ENCODE assay signal across 8 cellular contexts in genomic region chr2:27217173-27218121, GRCh38. TPM values are rescaled to one million over a fixed set of nuclear protein-coding genes. Genes with fewer than 3 reads are reported as not detected.
DNase-seq lines count a peak whose midpoint lies in the region; ATAC-seq and TF ChIP-seq lines count a peak whose summit lies in the region.

TSS of gene CAD (plus strand) at chr2:27217369. CDS start at chr2:27217552, 183 bp downstream.

- peaks cover 28 to 40% (median 33%) of the 10 kb centered on the region in 10 experiments for H3K4me1 ChIP-seq in BLaER1 treated with 17β-estradiol and CSF1 and Interleukin-3, amounts not matched to agents 10 nM and 100 nM

- peak within 1 kb of the TSS; percentile 76 to 96 (median 87) for H3K9ac ChIP-seq in BLaER1 treated with 17β-estradiol and CSF1 and Interleukin-3, amounts not matched to agents 10 nM and 100 nM

- no peak for TF ChIP-seq POLR2A in lower leg skin (IDR thresholded peaks at IDR 0.05)

- WGBS in lower leg skin, 2 donors: 1% methylated on average over 45 to 62 of the region's 72 CpGs

- peak within 1 kb of the TSS; percentile 68 to 85 (median 80) for H3K4me3 ChIP-seq in BLaER1 treated with 17β-estradiol and CSF1 and Interleukin-3, amounts not matched to agents 10 nM and 100 nM
- H3K4me3 ChIP-seq in lower leg skin (ENCODE audit: low read depth, poor library complexity, severe bottlenecking): peak within 1 kb of the TSS; percentile 61

- H4K20me1 ChIP-seq in BLaER1 treated with 17β-estradiol and CSF1 and Interleukin-3, amounts not matched to agents 10 nM and 100 nM: no peaks in the 10 kb centered on the region; a peak in 1 of 22 replicates

- intact Hi-C loops in lower leg skin (cut with DNase I; ENCODE audit: low total_unique reads): no loop called here

- H3K4me2 ChIP-seq in BLaER1 treated with 17β-estradiol and CSF1 and Interleukin-3, amounts not matched to agents 10 nM and 100 nM: peak within 1 kb of the TSS; percentile 86 to 98 (median 93)

- ATAC-seq in GM19324 (IDR thresholded peaks at IDR 0.05; ENCODE audit: low FRiP score, unreplicated experiment) (peak; percentile 71), HG03469 (IDR thresholded peaks at IDR 0.05; ENCODE audit: unreplicated experiment) (peak; percentile 59)

- no peak for TF ChIP-seq CTCF in lower leg skin (IDR thresholded peaks at IDR 0.05)

- H3K27me3 ChIP-seq in BLaER1 treated with 17β-estradiol and CSF1 and Interleukin-3, amounts not matched to agents 10 nM and 100 nM: no peaks in the 10 kb centered on the region

- DNase-seq in NCI-H748 treated with DMSO at 0.1 percent for 48 hours (lab: John Stamatoyannopoulos, UW) (peak; percentile 62), dermis microvascular lymphatic vessel endothelial cell (ENCODE audit: low read depth in 2 of 2) (peak; percentile 61 to 93), lower leg skin (ENCODE audit: low spot score in 2 of 2) (peak; percentile 81 to 97)
- DNase-seq in activated CD4-positive, alpha-beta T cell treated with anti-CD3 and anti-CD28 coated beads, Interleukin-2, amount 50 U/mL, for 48 hours: peak; percentile 90 to 92
- peak; percentile 88 to 90 for DNase-seq in stimulated activated CD4-positive, alpha-beta T cell treated with anti-CD3 and anti-CD28 coated beads, Interleukin-4, amount 100 ng/mL, for 48 hours (ENCODE audit: low read depth in 2 of 2)

- H3K36me3 ChIP-seq in BLaER1 treated with 17β-estradiol and CSF1 and Interleukin-3, amounts not matched to agents 10 nM and 100 nM: peaks cover 31 to 66% (median 46%) of the 10 kb centered on the region in 11 experiments

- peak within 1 kb of the TSS; percentile 18 to 97 (median 90); a peak in 21 of 22 replicates for H3K27ac ChIP-seq in BLaER1 treated with 17β-estradiol and CSF1 and Interleukin-3, amounts not matched to agents 10 nM and 100 nM

- H3K9me3 ChIP-seq in BLaER1 treated with 17β-estradiol and CSF1 and Interleukin-3, amounts not matched to agents 10 nM and 100 nM (replicated peaks in 1 of 11): no peaks in the 10 kb centered on the region

RNA-seq across cellular contexts. Expression of gene CAD, which starts in this region (rescaled TPM):
- 30.2 and 34.5 TPM in 2 replicates for total RNA-seq in dermis microvascular lymphatic vessel endothelial cell
- 10 to 100 TPM in 3 of 4 donors, 1 to 10 TPM in 1; 9.0 to 28.8 (median 17.4) TPM for total RNA-seq in lower leg skin

Comparison
In these comparisons a context has a peak if more than half of its experiments do, and no peak if none do; other contexts are left out.
1. Peak in every context shown above with its lines: DNase-seq, ATAC-seq, H3K4me3 ChIP-seq and H3K27ac ChIP-seq.